In the genomic region with DNA sequence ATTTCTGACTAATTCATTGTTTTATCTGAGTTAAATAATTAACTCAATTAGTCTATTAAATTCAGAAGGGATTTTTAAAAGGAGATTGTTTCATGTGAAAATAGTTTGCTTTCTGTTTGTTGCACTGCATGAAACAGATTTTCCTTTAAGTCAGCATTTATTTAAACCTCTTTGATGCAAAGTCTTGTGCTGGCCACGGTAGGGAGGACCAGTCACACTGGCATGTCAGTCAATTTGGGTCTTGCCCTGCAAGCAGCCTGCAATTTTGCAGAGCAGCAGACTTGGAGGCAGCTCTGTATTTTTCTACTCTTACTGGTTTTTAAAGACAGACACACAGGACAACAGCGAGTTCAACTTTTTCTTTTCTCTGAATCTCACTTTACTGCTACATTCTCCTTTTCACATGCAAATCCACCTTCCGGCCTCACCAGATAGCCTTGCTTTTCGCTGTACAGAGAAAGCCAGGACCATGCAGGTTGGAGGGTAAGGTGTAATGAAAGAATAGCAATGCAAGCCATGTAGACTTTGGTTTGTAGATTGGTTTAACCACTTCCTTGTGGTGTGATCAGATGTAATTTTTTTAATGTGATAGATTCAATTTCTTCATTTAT, we compare ENCODE assay signal across 23 cellular contexts.
DNase-seq lines count a peak whose midpoint lies in the region; ATAC-seq, FAIRE-seq and TF ChIP-seq lines count a peak whose summit lies in the region.
"Had no signal": no experiment of that assay in that cellular context is flagged by ENCODE, and none has a peak within 500 bp of the region (broad histone marks: within the 10 kb centered on the region; RNA-seq: fewer than 3 reads in every experiment).

No MANE protein-coding gene starts in this region.

- no peak for TF ChIP-seq EP300 in A549 (IDR thresholded peaks at IDR 0.05)

- H3K27me3 ChIP-seq in H9 (ENCODE audit: insufficient read depth, low read length): no peaks in the 10 kb centered on the region
- H3K27me3 ChIP-seq in NT2/D1 (ENCODE audit: insufficient read depth, insufficient read length): no peaks in the 10 kb centered on the region
- H3K27me3 ChIP-seq in neural progenitor cell: no peaks in the 10 kb centered on the region
- no peaks in the 10 kb centered on the region for H3K27me3 ChIP-seq in pancreas
- no peaks in the 10 kb centered on the region for H3K27me3 ChIP-seq in heart right ventricle
- H3K27me3 ChIP-seq: BLaER1, SJCRH30 had no signal

- no peak overlapping the region for H2BK12ac ChIP-seq in H9 (ENCODE audit: insufficient read length, low read depth, low read length)

- no peak for FAIRE-seq in A549 (lab: Jason Lieb, UNC)
- no peak for FAIRE-seq in pancreas (lab: Jason Lieb, UNC)
- FAIRE-seq: D721Med, GM18507 had no signal

- no peaks in the 10 kb centered on the region for H3K23me2 ChIP-seq in H9 (ENCODE audit: insufficient read length, low read depth, low read length, poor library complexity, severe bottlenecking)

- H2BK20ac ChIP-seq in H9 (ENCODE audit: low read depth, low read length, poor library complexity, severe bottlenecking): no peak overlapping the region

- H3K56ac ChIP-seq in H9 (ENCODE audit: insufficient read length, low read depth, low read length): no peak overlapping the region

- DNase-seq in A549 (ENCODE audit: low read depth in 1 of 2, low spot score in 1 of 2) (no peak), H9 (peak; percentile 35), NT2/D1 (ENCODE audit: low read depth, low spot score) (peak; percentile 20), neural progenitor cell (ENCODE audit: low spot score) (peak; percentile 14), pancreas (no peak), NCI-H146 treated with DMSO at 0.1 percent for 48 hours (lab: John Stamatoyannopoulos, UW; ENCODE audit: unreplicated experiment) (no peak), heart right ventricle (no peak)
- DNase-seq: 8988T; CD4-positive, CD25-positive, alpha-beta regulatory T cell; KBM-7; NCI-H1105 treated with DMSO at 0.1 percent for 48 hours; NCI-H2029; NCI-H446; NCI-H524 treated with DMSO at 0.1 percent for 48 hours; NCI-H774; NK-92 treated with Interleukin-12 subunit alpha and Interleukin-12 subunit beta, amount 100 ng/mL, for 24 hours; PC-9; SJCRH30 had no signal

- H4K20me1 ChIP-seq in H9 (ENCODE audit: control insufficient read depth, insufficient read depth, insufficient read length) (no peaks in the 10 kb centered on the region), neural progenitor cell (ENCODE audit: low read depth) (no peaks in the 10 kb centered on the region)
- H4K20me1 ChIP-seq: BLaER1 had no signal

- H3K4me1 ChIP-seq in A549: no peaks in the 10 kb centered on the region
- peaks cover 9% of the 10 kb centered on the region; the same call in 1 of the 2 replicates for H3K4me1 ChIP-seq in H9 (ENCODE audit: insufficient read depth, low read length)
- H3K4me1 ChIP-seq in NT2/D1 (ENCODE audit: insufficient read depth, insufficient read length): no peaks in the 10 kb centered on the region
- H3K4me1 ChIP-seq in neural progenitor cell: peaks cover 29% of the 10 kb centered on the region
- H3K4me1 ChIP-seq in pancreas: no peaks in the 10 kb centered on the region
- no peaks in the 10 kb centered on the region for H3K4me1 ChIP-seq in heart right ventricle
- H3K4me1 ChIP-seq: BLaER1, SJCRH30 had no signal

- no peaks in the 10 kb centered on the region for H3K36me3 Mint-ChIP-seq in H9 (ENCODE audit: insufficient read depth in 1 of 3, low read depth in 3 of 3)
- no peaks in the 10 kb centered on the region for H3K36me3 Mint-ChIP-seq in neural progenitor cell
- H3K36me3 Mint-ChIP-seq: CD4-positive, CD25-positive, alpha-beta regulatory T cell had no signal

- no peaks in the 10 kb centered on the region for H3K79me2 ChIP-seq in H9 (ENCODE audit: insufficient read depth, low read length)
- H3K79me2 ChIP-seq in neural progenitor cell (ENCODE audit: low read depth): no peaks in the 10 kb centered on the region

- ATAC-seq in A549 (no peak), pancreas (no peak), heart right ventricle (no peak)
- ATAC-seq: Right ventricle myocardium inferior, SK-N-SH treated with all-trans-retinoic acid at 6 μM for 48 hours had no signal

- no peaks in the 10 kb centered on the region for H3K27me3 Mint-ChIP-seq in H9 (ENCODE audit: low read depth)
- H3K27me3 Mint-ChIP-seq in neural progenitor cell (ENCODE audit: insufficient read depth, low read depth): no peaks in the 10 kb centered on the region
- H3K27me3 Mint-ChIP-seq: CD4-positive, CD25-positive, alpha-beta regulatory T cell had no signal

- H2BK5ac ChIP-seq in H9 (ENCODE audit: insufficient read length, low read length): no peak overlapping the region

- no peak overlapping the region for H3K4ac ChIP-seq in H9 (ENCODE audit: low read depth, low read length)

- no peak overlapping the region for H2BK120ac ChIP-seq in H9 (ENCODE audit: low read depth, low read length, poor library complexity, severe bottlenecking)

- no peak overlapping the region for H3K9ac ChIP-seq in H9 (ENCODE audit: extremely low read depth, insufficient read length, low read length)
- H3K9ac ChIP-seq in NT2/D1 (ENCODE audit: insufficient read length, low read depth): no peak overlapping the region
- no peak overlapping the region for H3K9ac ChIP-seq in neural progenitor cell
- H3K9ac ChIP-seq: BLaER1 had no signal

- no peaks in the 10 kb centered on the region for H3K79me1 ChIP-seq in H9 (ENCODE audit: insufficient read depth, low read depth, low read length, poor library complexity, severe bottlenecking)

- no peaks in the 10 kb centered on the region; a peak in 1 of 5 replicates for H3K9me3 Mint-ChIP-seq in H9
- no peaks in the 10 kb centered on the region for H3K9me3 Mint-ChIP-seq in neural progenitor cell

- no peak overlapping the region for H3K14ac ChIP-seq in H9 (ENCODE audit: insufficient read depth, low read length)

- H4K8ac ChIP-seq in H9 (replicated peaks; ENCODE audit: insufficient read length, low read depth, low read length): no peak overlapping the region

- H3T11ph ChIP-seq in H9 (ENCODE audit: low read length): no peak overlapping the region

- CTCF ChIA-PET in A549 (lab: Yijun Ruan, JAX): no interaction called here

- peak overlapping the region in 1 of 2 experiments; percentile 45; a peak in 3 of 5 replicates for H3K4me3 Mint-ChIP-seq in H9
- no peak overlapping the region for H3K4me3 Mint-ChIP-seq in neural progenitor cell
- H3K4me3 Mint-ChIP-seq: CD4-positive, CD25-positive, alpha-beta regulatory T cell had no signal

- no peaks in the 10 kb centered on the region for H3F3A ChIP-seq in neural progenitor cell (ENCODE audit: low read depth)

- H3K18ac ChIP-seq in H9 (ENCODE audit: insufficient read length, low read depth, low read length): no peak overlapping the region

- no peak overlapping the region for H4K91ac ChIP-seq in H9 (ENCODE audit: insufficient read length, low read depth, low read length)

- TF ChIP-seq POLR2A in A549 (IDR thresholded peaks at IDR 0.05; ENCODE audit: low read length): no peak

- POLR2A ChIA-PET in A549 (lab: Yijun Ruan, JAX): no interaction called here

- H3K36me3 ChIP-seq in NT2/D1 (ENCODE audit: insufficient read depth, insufficient read length, low read length) (no peaks in the 10 kb centered on the region), neural progenitor cell (no peaks in the 10 kb centered on the region), pancreas (no peaks in the 10 kb centered on the region), heart right ventricle (no peaks in the 10 kb centered on the region)
- H3K36me3 ChIP-seq: BLaER1, SJCRH30 had no signal

- WGBS in A549 (ENCODE audit: missing lambda C conversion rate): 73% methylated on average over 4 of the region's 4 CpGs
- no CpG with 5 or more reads among the region's 4 CpGs for WGBS in H9 (ENCODE audit: extremely low coverage, insufficient read length, low lambda C conversion rate)
- WGBS in pancreas, 2 donors: 78 to 83% methylated on average over 4 of the region's 4 CpGs
- WGBS in heart right ventricle, 2 donors: 77 to 84% methylated on average over 4 of the region's 4 CpGs

- H3K4me3 ChIP-seq in A549: no peak overlapping the region
- H3K4me3 ChIP-seq in NT2/D1 (ENCODE audit: insufficient read length, low read depth): no peak overlapping the region
- no peak overlapping the region for H3K4me3 ChIP-seq in neural progenitor cell
- H3K4me3 ChIP-seq in pancreas: no peak overlapping the region
- H3K4me3 ChIP-seq in heart right ventricle: no peak overlapping the region
- H3K4me3 ChIP-seq: BLaER1, PC-9, SJCRH30 had no signal

- no peak overlapping the region for H3K23ac ChIP-seq in H9 (ENCODE audit: insufficient read length, low read depth, low read length)

- TF ChIP-seq CTCF in A549 (IDR thresholded peaks at IDR 0.05) (no peak), H9 (conservative IDR thresholded peaks at IDR 0.05) (no peak), neural progenitor cell (IDR thresholded peaks at IDR 0.05) (no peak), pancreas (IDR thresholded peaks at IDR 0.05) (no peak), heart right ventricle (IDR thresholded peaks at IDR 0.05) (no peak)

- intact Hi-C loops in pancreas (cut with DNase I) (no loop called here), heart right ventricle (cut with DNase I) (no loop called here)

- peak overlapping the region; percentile 50 to 91 (median 91); a peak in 6 of 7 replicates for H3K27ac Mint-ChIP-seq in H9
- H3K27ac Mint-ChIP-seq in neural progenitor cell: no peak overlapping the region
- H3K27ac Mint-ChIP-seq: CD4-positive, CD25-positive, alpha-beta regulatory T cell had no signal

- H3K4me1 Mint-ChIP-seq in H9 (peaks cover 26 to 27% of the 10 kb centered on the region in 2 experiments), neural progenitor cell (peaks cover 31% of the 10 kb centered on the region)
- H3K4me1 Mint-ChIP-seq: CD4-positive, CD25-positive, alpha-beta regulatory T cell had no signal

- no peak overlapping the region for H2AFZ ChIP-seq in H9 (ENCODE audit: low read length)
- peak overlapping the region; percentile 59 for H2AFZ ChIP-seq in neural progenitor cell (replicated peaks)
- H2AFZ ChIP-seq: PC-9 had no signal

- H3K27ac ChIP-seq in A549 (no peak overlapping the region), H9 (ENCODE audit: insufficient read length, low read depth, low read length) (peak overlapping the region; percentile 20), neural progenitor cell (no peak overlapping the region), pancreas (no peak overlapping the region), heart right ventricle (no peak overlapping the region)
- H3K27ac ChIP-seq: BLaER1, PC-9, SJCRH30 had no signal

- H3K4me2 ChIP-seq in A549 (no peak overlapping the region), H9 (ENCODE audit: insufficient read depth, insufficient read length, low read length) (peak overlapping the region; percentile 19), neural progenitor cell (peak overlapping the region; percentile 40)
- H3K4me2 ChIP-seq: BLaER1, PC-9 had no signal

- H4K5ac ChIP-seq in H9 (ENCODE audit: insufficient read length, low read depth, low read length): no peak overlapping the region

- no peak for TF ChIP-seq RAD21 in A549 (conservative IDR thresholded peaks at IDR 0.05 in 1 of 2, IDR thresholded peaks at IDR 0.05 in 1 of 2)

- H3K9me3 ChIP-seq in A549 (no peaks in the 10 kb centered on the region), H9 (ENCODE audit: control insufficient read depth, low read depth, low read length) (no peaks in the 10 kb centered on the region), NT2/D1 (ENCODE audit: insufficient read depth, low read length) (no peaks in the 10 kb centered on the region), neural progenitor cell (ENCODE audit: low read depth) (no peaks in the 10 kb centered on the region), pancreas (no peaks in the 10 kb centered on the region), heart right ventricle (no peaks in the 10 kb centered on the region)
- H3K9me3 ChIP-seq: BLaER1, SJCRH30 had no signal

- no peak overlapping the region for H2BK15ac ChIP-seq in H9 (ENCODE audit: low read depth, low read length)

- no peak overlapping the region for H2AK5ac ChIP-seq in H9 (ENCODE audit: insufficient read length, low read length)

Comparison
In these comparisons a context has a peak if more than half of its experiments do, and no peak if none do; other contexts are left out.
1. DNase-seq: peak in H9 (single experiment), NT2/D1 (single experiment) and neural progenitor cell (single experiment); none in A549 (0 of 2), pancreas (0 of 6), NCI-H146 treated with DMSO at 0.1 percent for 48 hours (single experiment) and heart right ventricle (0 of 2).